ENCODE assay signal across 1 cellular context in genomic region chr11:6483015-6483414, GRCh38.
TF ChIP-seq lines count a peak whose summit lies in the region.

No MANE protein-coding gene starts in this region.

TF ChIP-seq in A549, 52 proteins besides CTCF, POLR2A, EP300 and RAD21 (continued from another document):
- TF ChIP-seq REST (IDR thresholded peaks at IDR 0.05) (no peak), HOXA7 (CRISPR knock-in tag; IDR thresholded peaks at IDR 0.05) (no peak)
- TF ChIP-seq, protein P1, sequence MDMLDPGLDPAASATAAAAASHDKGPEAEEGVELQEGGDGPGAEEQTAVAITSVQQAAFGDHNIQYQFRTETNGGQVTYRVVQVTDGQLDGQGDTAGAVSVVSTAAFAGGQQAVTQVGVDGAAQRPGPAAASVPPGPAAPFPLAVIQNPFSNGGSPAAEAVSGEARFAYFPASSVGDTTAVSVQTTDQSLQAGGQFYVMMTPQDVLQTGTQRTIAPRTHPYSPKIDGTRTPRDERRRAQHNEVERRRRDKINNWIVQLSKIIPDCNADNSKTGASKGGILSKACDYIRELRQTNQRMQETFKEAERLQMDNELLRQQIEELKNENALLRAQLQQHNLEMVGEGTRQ (IDR thresholded peaks at IDR 0.05), result no peak
